Comparison of ENCODE assay signal across 8 cellular contexts in genomic region chr16:11258553-11259287, GRCh38. TPM values are rescaled to one million over a fixed set of nuclear protein-coding genes. Genes with fewer than 3 reads are reported as not detected.
DNase-seq lines count a peak whose midpoint lies in the region; ATAC-seq and TF ChIP-seq lines count a peak whose summit lies in the region.

No MANE protein-coding gene starts in this region.

- peaks cover 6% of the 10 kb centered on the region for H3K79me2 ChIP-seq in ACC112 (ENCODE audit: control insufficient read depth, insufficient read depth, low read length, unreplicated experiment)
- H3K79me2 ChIP-seq in KMS-11 (ENCODE audit: insufficient read depth, low read depth), result no peaks in the 10 kb centered on the region

- peak overlapping the region; percentile 21 for H2AFZ ChIP-seq in ACC112 (ENCODE audit: low read length, unreplicated experiment)
- H2AFZ ChIP-seq in KMS-11 (ENCODE audit: low read depth), result peak overlapping the region; percentile 4; the same call in 1 of the 2 replicates

- H3K4me1 ChIP-seq in ACC112 (ENCODE audit: control insufficient read depth, insufficient read depth, low read length, unreplicated experiment), result peaks cover 17% of the 10 kb centered on the region
- peaks cover 33% of the 10 kb centered on the region for H3K4me1 ChIP-seq in KMS-11 (ENCODE audit: low read depth, poor library complexity, severe bottlenecking)
- peaks cover 10 to 25% of the 10 kb centered on the region in 2 donors for H3K4me1 ChIP-seq in ascending aorta

- H3K27ac ChIP-seq in ACC112 (ENCODE audit: low read depth, low read length) (no peak overlapping the region), KMS-11 (no peak overlapping the region; the same call in 1 of the 2 replicates), ascending aorta (peak overlapping the region; percentile 70 to 78)

- peak overlapping the region; percentile 30 for H3K4me2 ChIP-seq in KMS-11

- DNase-seq in ascending aorta (ENCODE audit: low spot score in 2 of 2) (peak in 1 of 2 donors; percentile 83), medulla oblongata (ENCODE audit: extremely low spot score) (peak; percentile 87), NCI-H1105 (lab: John Stamatoyannopoulos, UW) (no peak), RKO (ENCODE audit: low spot score) (no peak)

- intact Hi-C loops in ascending aorta (cut with DNase I), result loop anchor here (5.0 to 10.0 kb wide), 4 partner anchors 124 to 521 kb away; partner anchors contain the start of gene SNN

- no peak for ATAC-seq in HG03469 (IDR thresholded peaks at IDR 0.05; ENCODE audit: unreplicated experiment)
- no peak for ATAC-seq in HG02840 (IDR thresholded peaks at IDR 0.05; ENCODE audit: low FRiP score, unreplicated experiment)

- no peaks in the 10 kb centered on the region for H3K9me3 ChIP-seq in ascending aorta

- H3K36me3 ChIP-seq in ACC112 (ENCODE audit: insufficient read depth, low read length) (no peaks in the 10 kb centered on the region), KMS-11 (ENCODE audit: insufficient read depth) (no peaks in the 10 kb centered on the region), ascending aorta (no peaks in the 10 kb centered on the region)

- no peak for TF ChIP-seq CTCF in KMS-11 (conservative IDR thresholded peaks at IDR 0.05; ENCODE audit: low read depth, low read length)
- TF ChIP-seq CTCF in ascending aorta (IDR thresholded peaks at IDR 0.05), result no peak

- H3K27me3 ChIP-seq in ACC112 (ENCODE audit: insufficient read depth, low read length) (no peaks in the 10 kb centered on the region), KMS-11 (ENCODE audit: insufficient read depth, low read depth) (peaks cover 2% of the 10 kb centered on the region; the same call in 1 of the 2 replicates), ascending aorta (no peaks in the 10 kb centered on the region)

- H3K9ac ChIP-seq in KMS-11, result peak overlapping the region; percentile 1; the same call in 1 of the 2 replicates

- H4K20me1 ChIP-seq in KMS-11 (ENCODE audit: insufficient read depth), result no peaks in the 10 kb centered on the region

- H3K4me3 ChIP-seq in ACC112 (ENCODE audit: low read depth, low read length) (peak overlapping the region; percentile 55), KMS-11 (IDR thresholded peaks at IDR 0.05; ENCODE audit: insufficient read depth, low read depth, low read length) (no peak overlapping the region), ascending aorta (peak overlapping the region; percentile 12 to 53)

RNA-seq across cellular contexts. Expression of gene SOCS1, which starts 2.7 kb away (rescaled TPM):
- total RNA-seq in ascending aorta, result 1.8 TPM

RNA-seq across cellular contexts. Expression of gene TNP2, which starts 10.4 kb away (rescaled TPM):
- total RNA-seq in ascending aorta, result not detected

RNA-seq across cellular contexts. Expression of gene PRM3, which starts 14.7 kb away (rescaled TPM):
- not detected for total RNA-seq in ascending aorta

RNA-seq across cellular contexts. Expression of gene PRM2, which starts 17.6 kb away (rescaled TPM):
- not detected for total RNA-seq in ascending aorta

RNA-seq across cellular contexts. Expression of gene PRM1, which starts 22.4 kb away (rescaled TPM):
- not detected for total RNA-seq in ascending aorta

Comparison
In these comparisons a context has a peak if more than half of its experiments do, and no peak if none do; other contexts are left out.
1. H3K27ac ChIP-seq: peak in ascending aorta (2 of 2); none in ACC112 (single experiment) and KMS-11 (single experiment).